Comparison of ENCODE assay signal across 12 cellular contexts in genomic region chr18:11175266-11175947, GRCh38. TPM values are rescaled to one million over a fixed set of nuclear protein-coding genes. Genes with fewer than 3 reads are reported as not detected.
DNase-seq lines count a peak whose midpoint lies in the region; ATAC-seq, FAIRE-seq and TF ChIP-seq lines count a peak whose summit lies in the region.
"Had no signal": no experiment of that assay in that cellular context is flagged by ENCODE, and none has a peak within 500 bp of the region (broad histone marks: within the 10 kb centered on the region; RNA-seq: fewer than 3 reads in every experiment).

No MANE protein-coding gene starts in this region.

- H3K9ac ChIP-seq in astrocyte (ENCODE audit: low read length), result peak overlapping the region; percentile 77

- H3K36me3 Mint-ChIP-seq in astrocyte (ENCODE audit: low read depth, unreplicated experiment), result no peaks in the 10 kb centered on the region
- H3K36me3 Mint-ChIP-seq: immature natural killer cell had no signal

- H4K20me1 ChIP-seq in astrocyte (ENCODE audit: insufficient read depth, low read length), result no peaks in the 10 kb centered on the region

- H3K27me3 ChIP-seq in astrocyte (ENCODE audit: insufficient read depth, low read length) (no peaks in the 10 kb centered on the region), thoracic aorta (replicated peaks; ENCODE audit: insufficient read depth) (no peaks in the 10 kb centered on the region)

- H3K36me3 ChIP-seq in astrocyte (ENCODE audit: insufficient read depth, low read length) (no peaks in the 10 kb centered on the region), thoracic aorta (no peaks in the 10 kb centered on the region)

- H3K9me3 Mint-ChIP-seq in astrocyte (ENCODE audit: unreplicated experiment), result peaks cover 3% of the 10 kb centered on the region
- H3K9me3 Mint-ChIP-seq in stimulated activated naive CD8-positive, alpha-beta T cell treated with anti-CD3 and anti-CD28 coated beads, Interleukin-15, amount 100 ng/mL, for 72 hours, result no peaks in the 10 kb centered on the region
- H3K9me3 Mint-ChIP-seq: central memory CD8-positive, alpha-beta T cell had no signal

- H3K27ac ChIP-seq in astrocyte (ENCODE audit: low read depth, low read length) (peak overlapping the region; percentile 88), thoracic aorta (peak overlapping the region; percentile 80 to 94)

- H3K4me1 ChIP-seq in astrocyte (ENCODE audit: insufficient read depth, low read length), result peaks cover 17% of the 10 kb centered on the region
- peaks cover 36 to 59% of the 10 kb centered on the region in 2 donors for H3K4me1 ChIP-seq in thoracic aorta (ENCODE audit: control insufficient read depth in 1 of 2, low read depth in 2 of 2)

- peaks cover 31% of the 10 kb centered on the region for H3K4me1 Mint-ChIP-seq in astrocyte (ENCODE audit: low read depth, unreplicated experiment)
- H3K4me1 Mint-ChIP-seq in stimulated activated naive CD8-positive, alpha-beta T cell treated with anti-CD3 and anti-CD28 coated beads, Interleukin-15, amount 100 ng/mL, for 72 hours, result no peaks in the 10 kb centered on the region
- H3K4me1 Mint-ChIP-seq: central memory CD8-positive, alpha-beta T cell; immature natural killer cell had no signal

- H3K4me3 ChIP-seq in astrocyte (ENCODE audit: insufficient read depth, low read depth, low read length), result no peak overlapping the region
- H3K4me3 ChIP-seq in thoracic aorta, result peak overlapping the region; percentile 66

- H3K27ac Mint-ChIP-seq in astrocyte (ENCODE audit: unreplicated experiment), result peak overlapping the region; percentile 94
- H3K27ac Mint-ChIP-seq in stimulated activated naive CD8-positive, alpha-beta T cell treated with anti-CD3 and anti-CD28 coated beads, Interleukin-15, amount 100 ng/mL, for 72 hours, result no peak overlapping the region
- H3K27ac Mint-ChIP-seq: immature natural killer cell had no signal

- peak; percentile 69 for FAIRE-seq in astrocyte (lab: Jason Lieb, UNC)

- peak overlapping the region; percentile 74 for H3K4me2 ChIP-seq in astrocyte (ENCODE audit: low read length)

- H3K27me3 Mint-ChIP-seq in astrocyte (ENCODE audit: low read depth, unreplicated experiment), result no peaks in the 10 kb centered on the region
- no peaks in the 10 kb centered on the region for H3K27me3 Mint-ChIP-seq in stimulated activated naive CD8-positive, alpha-beta T cell treated with anti-CD3 and anti-CD28 coated beads, Interleukin-15, amount 100 ng/mL, for 72 hours
- H3K27me3 Mint-ChIP-seq: central memory CD8-positive, alpha-beta T cell had no signal

- peak; percentile 56 for DNase-seq in GM04503 (ENCODE audit: low read depth)
- DNase-seq in astrocyte (ENCODE audit: low read depth), result peak; percentile 74
- DNase-seq in kidney glomerular epithelial cell (lab: John Stamatoyannopoulos, UW), result peak; percentile 10
- DNase-seq in thoracic aorta (ENCODE audit: low spot score), result no peak
- no peak for DNase-seq in HuH-7.5 (ENCODE audit: low spot score)
- DNase-seq in stimulated activated naive CD8-positive, alpha-beta T cell treated with anti-CD3 and anti-CD28 coated beads, Interleukin-15, amount 100 ng/mL, for 72 hours, result no peak
- DNase-seq: COR-L47, immature natural killer cell, NCI-H187 treated with DMSO at 0.1 percent for 48 hours, SHP77 had no signal

- ATAC-seq in thoracic aorta (ENCODE audit: insufficient number of reproducible peaks, low FRiP score, low read depth), result no peak
- no peak for ATAC-seq in stimulated activated naive CD8-positive, alpha-beta T cell treated with anti-CD3 and anti-CD28 coated beads, Interleukin-15, amount 100 ng/mL, for 72 hours
- no peak for ATAC-seq in GM18858 (IDR thresholded peaks at IDR 0.05; ENCODE audit: unreplicated experiment)

- no peaks in the 10 kb centered on the region for H3K9me3 ChIP-seq in astrocyte (ENCODE audit: insufficient read depth, low read depth, low read length)
- no peaks in the 10 kb centered on the region for H3K9me3 ChIP-seq in thoracic aorta

- no peaks in the 10 kb centered on the region for H3K79me2 ChIP-seq in astrocyte (ENCODE audit: insufficient read depth, low read length)

- TF ChIP-seq CTCF in astrocyte (IDR thresholded peaks at IDR 0.05; ENCODE audit: insufficient read depth, low read depth, low read length) (no peak), thoracic aorta (IDR thresholded peaks at IDR 0.05) (no peak)

- peak overlapping the region; percentile 38 for H2AFZ ChIP-seq in astrocyte (ENCODE audit: low read depth, low read length)

- no peak overlapping the region for H3K4me3 Mint-ChIP-seq in astrocyte (ENCODE audit: unreplicated experiment)
- H3K4me3 Mint-ChIP-seq in stimulated activated naive CD8-positive, alpha-beta T cell treated with anti-CD3 and anti-CD28 coated beads, Interleukin-15, amount 100 ng/mL, for 72 hours, result no peak overlapping the region
- H3K4me3 Mint-ChIP-seq: central memory CD8-positive, alpha-beta T cell; immature natural killer cell had no signal

RNA-seq across cellular contexts. Expression of gene PIEZO2, which starts 26.0 kb away (rescaled TPM):
- total RNA-seq in astrocyte (5.3 and 11.8 TPM in 2 replicates), thoracic aorta (10 to 100 TPM in 1 of 2 donors, 1 to 10 TPM in 1; 8.3 to 10.3 TPM)

Comparison
In these comparisons a context has a peak if more than half of its experiments do, and no peak if none do; other contexts are left out.
1. DNase-seq: peak in GM04503 (single experiment), astrocyte (single experiment) and kidney glomerular epithelial cell (single experiment); none in thoracic aorta (single experiment), HuH-7.5 (single experiment) and stimulated activated naive CD8-positive, alpha-beta T cell treated with anti-CD3 and anti-CD28 coated beads, Interleukin-15, amount 100 ng/mL, for 72 hours (0 of 2).